11 cellular contexts compared by ENCODE assay signal in genomic region chr20:50320005-50320909, GRCh38.
DNase-seq lines count a peak whose midpoint lies in the region; ATAC-seq, FAIRE-seq and TF ChIP-seq lines count a peak whose summit lies in the region.
"Had no signal": no experiment of that assay in that cellular context is flagged by ENCODE, and none has a peak within 500 bp of the region (broad histone marks: within the 10 kb centered on the region; RNA-seq: fewer than 3 reads in every experiment).

No MANE protein-coding gene starts in this region.

- H3K56ac ChIP-seq in H1 (replicated peaks; ENCODE audit: insufficient read length, low read depth, low read length): no peak overlapping the region

- no peaks in the 10 kb centered on the region for H3K36me3 ChIP-seq in H1 (ENCODE audit: control insufficient read depth in 2 of 4, insufficient read depth in 4 of 4, low read length in 3 of 4)
- no peaks in the 10 kb centered on the region for H3K36me3 ChIP-seq in neural progenitor cell
- no peaks in the 10 kb centered on the region for H3K36me3 ChIP-seq in uterus
- H3K36me3 ChIP-seq in left ventricle myocardium inferior: no peaks in the 10 kb centered on the region

- DNase-seq in activated T-cell treated with anti-CD3 and anti-CD28 coated beads, Interleukin-2, amount 50 U/mL, for 24 hours: no peak
- no peak for DNase-seq in activated T-cell treated with anti-CD3 and anti-CD28 coated beads, Interleukin-2, amount 50 U/mL, for 4 hours
- DNase-seq in H1 (ENCODE audit: low read depth in 1 of 2, low spot score in 2 of 2) (no peak), neural progenitor cell (ENCODE audit: low spot score) (no peak), uterus (no peak), progenitor cell of endocrine pancreas (ENCODE audit: low spot score, unreplicated experiment) (no peak), left ventricle myocardium inferior (no peak)
- DNase-seq in activated CD4-positive, alpha-beta T cell treated with anti-CD3 and anti-CD28 coated beads for 4 hours: no peak
- DNase-seq: SIG-M5 had no signal

- H3K27me3 ChIP-seq in H1 (replicated peaks in 1 of 4; ENCODE audit: control insufficient read depth in 3 of 4, extremely low read depth in 1 of 4, insufficient read depth in 3 of 4, low read length in 3 of 4) (no peaks in the 10 kb centered on the region), neural progenitor cell (no peaks in the 10 kb centered on the region), uterus (no peaks in the 10 kb centered on the region), left ventricle myocardium inferior (ENCODE audit: low read depth) (no peaks in the 10 kb centered on the region)

- H2BK20ac ChIP-seq in H1 (ENCODE audit: low read length): 0 out of 2 replicates have a peak overlapping the region, but pooled peaks have one; percentile 50

- peaks cover 6% of the 10 kb centered on the region; the same call in 1 of the 2 replicates for H3K23me2 ChIP-seq in H1 (ENCODE audit: low read depth, low read length)

- H3K9me3 Mint-ChIP-seq in activated T-cell treated with anti-CD3 and anti-CD28 coated beads, Interleukin-2, amount 50 U/mL, for 24 hours: no peaks in the 10 kb centered on the region
- H3K9me3 Mint-ChIP-seq in activated T-cell treated with anti-CD3 and anti-CD28 coated beads, Interleukin-2, amount 50 U/mL, for 4 hours: peaks cover 3% of the 10 kb centered on the region
- H3K9me3 Mint-ChIP-seq in neural progenitor cell (no peaks in the 10 kb centered on the region), progenitor cell of endocrine pancreas (ENCODE audit: low read depth) (peaks cover under 1% of the 10 kb centered on the region)
- H3K9me3 Mint-ChIP-seq: activated naive CD8-positive, alpha-beta T cell treated with anti-CD3 and anti-CD28 coated beads, Interleukin-2, amount 50 U/mL, for 24 hours; stimulated activated naive CD8-positive, alpha-beta T cell treated with anti-CD3 and anti-CD28 coated beads, Interleukin-15, amount 100 ng/mL, for 72 hours had no signal

- no peak overlapping the region for H3K4me3 Mint-ChIP-seq in activated T-cell treated with anti-CD3 and anti-CD28 coated beads, Interleukin-2, amount 50 U/mL, for 24 hours
- no peak overlapping the region for H3K4me3 Mint-ChIP-seq in activated T-cell treated with anti-CD3 and anti-CD28 coated beads, Interleukin-2, amount 50 U/mL, for 4 hours
- H3K4me3 Mint-ChIP-seq in neural progenitor cell: peak overlapping the region; percentile 2
- no peak overlapping the region for H3K4me3 Mint-ChIP-seq in progenitor cell of endocrine pancreas (ENCODE audit: low read depth)
- H3K4me3 Mint-ChIP-seq: activated naive CD8-positive, alpha-beta T cell treated with anti-CD3 and anti-CD28 coated beads, Interleukin-2, amount 50 U/mL, for 24 hours; stimulated activated naive CD8-positive, alpha-beta T cell treated with anti-CD3 and anti-CD28 coated beads, Interleukin-15, amount 100 ng/mL, for 72 hours had no signal

- FAIRE-seq in H1 (lab: Jason Lieb, UNC): no peak

- no peak overlapping the region for H3K23ac ChIP-seq in H1 (ENCODE audit: insufficient read length)

- H3K9ac ChIP-seq in H1 (replicated peaks in 1 of 4; ENCODE audit: extremely low read depth in 1 of 4, low read depth in 3 of 4, low read length in 3 of 4) (no peak overlapping the region), neural progenitor cell (no peak overlapping the region)

- POLR2A ChIA-PET in H1 (lab: Charles Lee; ENCODE audit: partially characterized antibody): interaction anchor here (0.9 kb wide), 1 partner anchor 9 kb away, joined by 3 read pairs; no protein-coding TSS in a partner anchor

- TF ChIP-seq EP300 in H1 (IDR thresholded peaks at IDR 0.05; ENCODE audit: borderline replicate concordance in 1 of 2, low read depth in 2 of 2, low read length in 2 of 2): no peak

- H3K18ac ChIP-seq in H1 (ENCODE audit: extremely low read depth, low read length): peak overlapping the region; percentile 73; the same call in 1 of the 2 replicates

- no peak overlapping the region for H2BK5ac ChIP-seq in H1 (ENCODE audit: low read depth, low read length)

- no peaks in the 10 kb centered on the region for H3F3A ChIP-seq in neural progenitor cell (ENCODE audit: low read depth)

- H3K79me2 ChIP-seq in H1 (ENCODE audit: control insufficient read depth in 1 of 2, insufficient read depth in 2 of 2, low read length in 2 of 2) (no peaks in the 10 kb centered on the region), neural progenitor cell (ENCODE audit: low read depth) (no peaks in the 10 kb centered on the region)

- TF ChIP-seq RAD21 in H1 (IDR thresholded peaks at IDR 0.05 in 1 of 2, conservative IDR thresholded peaks at IDR 0.05 in 1 of 2; ENCODE audit: low read depth in 2 of 2, low read length in 2 of 2): no peak

- peak overlapping the region; percentile 84; the same call in 1 of the 2 replicates for H4K8ac ChIP-seq in H1 (ENCODE audit: extremely low read depth, insufficient read depth, low read length)

- WGBS in H1 (ENCODE audit: extremely low coverage in 1 of 2, insufficient coverage in 1 of 2, insufficient read length in 1 of 2, insufficient replicate concordance in 2 of 2, low coverage in 1 of 2, low lambda C conversion rate in 2 of 2, missing lambda C conversion rate in 1 of 2), 2 experiments: 91% methylated on average over 13 of the region's 13 CpGs; no CpG with 5 or more reads in 1 of the 2 experiments

- H3K4me1 Mint-ChIP-seq in activated T-cell treated with anti-CD3 and anti-CD28 coated beads, Interleukin-2, amount 50 U/mL, for 24 hours (ENCODE audit: low read depth): peaks cover 20% of the 10 kb centered on the region
- H3K4me1 Mint-ChIP-seq in activated T-cell treated with anti-CD3 and anti-CD28 coated beads, Interleukin-2, amount 50 U/mL, for 4 hours (ENCODE audit: low read depth): peaks cover 3% of the 10 kb centered on the region
- H3K4me1 Mint-ChIP-seq in neural progenitor cell (peaks cover 16% of the 10 kb centered on the region), progenitor cell of endocrine pancreas (ENCODE audit: low read depth) (peaks cover 5% of the 10 kb centered on the region)

- peaks cover 24% of the 10 kb centered on the region for H3K27me3 Mint-ChIP-seq in activated T-cell treated with anti-CD3 and anti-CD28 coated beads, Interleukin-2, amount 50 U/mL, for 24 hours
- peaks cover 4% of the 10 kb centered on the region for H3K27me3 Mint-ChIP-seq in activated T-cell treated with anti-CD3 and anti-CD28 coated beads, Interleukin-2, amount 50 U/mL, for 4 hours (ENCODE audit: low read depth)
- H3K27me3 Mint-ChIP-seq in neural progenitor cell (ENCODE audit: insufficient read depth, low read depth): peaks cover 13% of the 10 kb centered on the region
- peaks cover 14% of the 10 kb centered on the region for H3K27me3 Mint-ChIP-seq in progenitor cell of endocrine pancreas

- no peak overlapping the region for H3K4me3 ChIP-seq in H1 (ENCODE audit: extremely low read depth in 1 of 4, insufficient read depth in 2 of 4, low read depth in 3 of 4, low read length in 4 of 4)
- no peak overlapping the region for H3K4me3 ChIP-seq in neural progenitor cell
- peak overlapping the region; percentile 40 to 43 for H3K4me3 ChIP-seq in uterus
- no peak overlapping the region for H3K4me3 ChIP-seq in left ventricle myocardium inferior

- H2BK15ac ChIP-seq in H1 (ENCODE audit: low read length): peak overlapping the region; percentile 84; the same call in 1 of the 2 replicates

- H4K5ac ChIP-seq in H1 (ENCODE audit: insufficient read length, low read depth, low read length): no peak overlapping the region

- peak overlapping the region; percentile 50 for H4K91ac ChIP-seq in H1 (replicated peaks; ENCODE audit: insufficient read length, low read length)

- H3K4me2 ChIP-seq in H1 (ENCODE audit: insufficient read depth in 1 of 2, low read depth in 2 of 2, low read length in 2 of 2): peak overlapping the region; percentile 13 to 30; a peak in 1 of 4 replicates
- H3K4me2 ChIP-seq in neural progenitor cell: peak overlapping the region; percentile 45

- H3K27ac Mint-ChIP-seq in activated T-cell treated with anti-CD3 and anti-CD28 coated beads, Interleukin-2, amount 50 U/mL, for 24 hours: peak overlapping the region; percentile 3
- H3K27ac Mint-ChIP-seq in neural progenitor cell (peak overlapping the region; percentile 70), progenitor cell of endocrine pancreas (no peak overlapping the region)
- H3K27ac Mint-ChIP-seq: activated naive CD8-positive, alpha-beta T cell treated with anti-CD3 and anti-CD28 coated beads, Interleukin-2, amount 50 U/mL, for 24 hours had no signal

- no peaks in the 10 kb centered on the region for H4K20me1 ChIP-seq in H1 (replicated peaks in 1 of 2; ENCODE audit: control insufficient read depth in 1 of 2, insufficient read depth in 2 of 2, low read length in 2 of 2)
- no peaks in the 10 kb centered on the region for H4K20me1 ChIP-seq in neural progenitor cell (ENCODE audit: low read depth)

- CTCF ChIA-PET in H1 (lab: Charles Lee; ENCODE audit: partially characterized antibody): interaction anchor here (1.1 to 2.3 kb wide), 7 partner anchors 18 to 145 kb away, joined by 3 to 10 read pairs (median 4); no protein-coding TSS in a partner anchor

- H2AFZ ChIP-seq in H1 (ENCODE audit: low read length) (no peak overlapping the region), neural progenitor cell (replicated peaks) (no peak overlapping the region)

- intact Hi-C loops in uterus (cut with DNase I; ENCODE audit: low total_unique reads) (no loop called here), left ventricle myocardium inferior (cut with micrococcal nuclease) (no loop called here)

- no peak overlapping the region for H2BK120ac ChIP-seq in H1 (replicated peaks; ENCODE audit: low read depth, low read length)

- H3K27ac ChIP-seq in H1 (ENCODE audit: low read depth, low read length) (no peak overlapping the region), neural progenitor cell (no peak overlapping the region), uterus (peak overlapping the region; percentile 94 to 96), left ventricle myocardium inferior (replicated peaks) (no peak overlapping the region)

- TF ChIP-seq POLR2A in H1 (IDR thresholded peaks at IDR 0.05; ENCODE audit: control extremely low read depth in 1 of 2, low read depth in 2 of 2, low read length in 2 of 2) (no peak), uterus (IDR thresholded peaks at IDR 0.05) (no peak)

- H3K9me3 ChIP-seq in H1 (ENCODE audit: insufficient read depth in 2 of 2, low read depth in 1 of 2, low read length in 1 of 2): no peaks in the 10 kb centered on the region; a peak in 1 of 4 replicates
- no peaks in the 10 kb centered on the region for H3K9me3 ChIP-seq in neural progenitor cell (ENCODE audit: low read depth)
- H3K9me3 ChIP-seq in uterus: no peaks in the 10 kb centered on the region
- H3K9me3 ChIP-seq in left ventricle myocardium inferior (replicated peaks): no peaks in the 10 kb centered on the region

- no peak overlapping the region for H2AK5ac ChIP-seq in H1 (ENCODE audit: low read depth, low read length)

- H3K4ac ChIP-seq in H1 (replicated peaks; ENCODE audit: insufficient read length, low read depth, low read length): no peak overlapping the region

- no peak for ATAC-seq in activated T-cell treated with anti-CD3 and anti-CD28 coated beads, Interleukin-2, amount 50 U/mL, for 4 hours

- H3K36me3 Mint-ChIP-seq in activated T-cell treated with anti-CD3 and anti-CD28 coated beads, Interleukin-2, amount 50 U/mL, for 24 hours (ENCODE audit: low read depth): no peaks in the 10 kb centered on the region
- no peaks in the 10 kb centered on the region for H3K36me3 Mint-ChIP-seq in activated T-cell treated with anti-CD3 and anti-CD28 coated beads, Interleukin-2, amount 50 U/mL, for 4 hours (ENCODE audit: insufficient read depth)
- H3K36me3 Mint-ChIP-seq in neural progenitor cell (no peaks in the 10 kb centered on the region), progenitor cell of endocrine pancreas (ENCODE audit: insufficient read depth) (no peaks in the 10 kb centered on the region)

- no peaks in the 10 kb centered on the region for H3K79me1 ChIP-seq in H1 (ENCODE audit: low read depth, low read length)

- no peak overlapping the region for H3K14ac ChIP-seq in H1 (ENCODE audit: insufficient read length)

- no peak for TF ChIP-seq CTCF in H1 (IDR thresholded peaks at IDR 0.05; ENCODE audit: control extremely low read depth in 1 of 3, insufficient read depth in 1 of 3, low read depth in 1 of 3, low read length in 3 of 3)
- no peak for TF ChIP-seq CTCF in neural progenitor cell (IDR thresholded peaks at IDR 0.05)
- TF ChIP-seq CTCF in uterus (IDR thresholded peaks at IDR 0.05): no peak
- TF ChIP-seq CTCF in progenitor cell of endocrine pancreas (IDR thresholded peaks at IDR 0.05; ENCODE audit: unreplicated experiment): no peak
- no peak for TF ChIP-seq CTCF in left ventricle myocardium inferior (IDR thresholded peaks at IDR 0.05; ENCODE audit: borderline replicate concordance)

- 0 out of 2 replicates have a peak overlapping the region, but pooled peaks have one; percentile 77 for H2BK12ac ChIP-seq in H1 (ENCODE audit: low read depth, low read length)

- H3K4me1 ChIP-seq in H1 (replicated peaks in 1 of 4; ENCODE audit: control insufficient read depth in 3 of 4, insufficient read depth in 4 of 4, low read length in 3 of 4) (peaks cover 0 to 12% (median 7%) of the 10 kb centered on the region in 4 experiments; a peak in 5 of 7 replicates), neural progenitor cell (peaks cover 12% of the 10 kb centered on the region), uterus (peaks cover 8 to 9% of the 10 kb centered on the region in 2 donors), left ventricle myocardium inferior (peaks cover 20% of the 10 kb centered on the region)

Comparison
In these comparisons a context has a peak if more than half of its experiments do, and no peak if none do; other contexts are left out.
1. H3K27ac ChIP-seq: peak in uterus (2 of 2); none in H1 (single experiment), neural progenitor cell (single experiment) and left ventricle myocardium inferior (single experiment).
2. H3K4me3 ChIP-seq: peak in uterus (2 of 2); none in H1 (0 of 4), neural progenitor cell (single experiment) and left ventricle myocardium inferior (single experiment).